Comparison of ENCODE assay signal across 1 cellular context in genomic region chr2:181891966-181892794, GRCh38.
TF ChIP-seq lines count a peak whose summit lies in the region.

No MANE protein-coding gene starts in this region.

TF ChIP-seq in HepG2, 621 proteins besides CTCF, POLR2A, EP300 and RAD21 (continued from another document and continues in another):
- TF ChIP-seq ZNF724P (CRISPR knock-in tag; IDR thresholded peaks at IDR 0.05; ENCODE audit: borderline replicate concordance) = peak; percentile 96
- no peak for TF ChIP-seq PCBP1 (IDR thresholded peaks at IDR 0.05; ENCODE audit: borderline replicate concordance, low read depth, low read length)
- no peak for TF ChIP-seq POLR2AphosphoS2 (IDR thresholded peaks at IDR 0.05; ENCODE audit: low read depth, low read length)
- no peak for TF ChIP-seq KAT2B (IDR thresholded peaks at IDR 0.05; ENCODE audit: borderline replicate concordance, low read depth, low read length)
- TF ChIP-seq FOXK2 (IDR thresholded peaks at IDR 0.05) = no peak
- TF ChIP-seq, protein P1, sequence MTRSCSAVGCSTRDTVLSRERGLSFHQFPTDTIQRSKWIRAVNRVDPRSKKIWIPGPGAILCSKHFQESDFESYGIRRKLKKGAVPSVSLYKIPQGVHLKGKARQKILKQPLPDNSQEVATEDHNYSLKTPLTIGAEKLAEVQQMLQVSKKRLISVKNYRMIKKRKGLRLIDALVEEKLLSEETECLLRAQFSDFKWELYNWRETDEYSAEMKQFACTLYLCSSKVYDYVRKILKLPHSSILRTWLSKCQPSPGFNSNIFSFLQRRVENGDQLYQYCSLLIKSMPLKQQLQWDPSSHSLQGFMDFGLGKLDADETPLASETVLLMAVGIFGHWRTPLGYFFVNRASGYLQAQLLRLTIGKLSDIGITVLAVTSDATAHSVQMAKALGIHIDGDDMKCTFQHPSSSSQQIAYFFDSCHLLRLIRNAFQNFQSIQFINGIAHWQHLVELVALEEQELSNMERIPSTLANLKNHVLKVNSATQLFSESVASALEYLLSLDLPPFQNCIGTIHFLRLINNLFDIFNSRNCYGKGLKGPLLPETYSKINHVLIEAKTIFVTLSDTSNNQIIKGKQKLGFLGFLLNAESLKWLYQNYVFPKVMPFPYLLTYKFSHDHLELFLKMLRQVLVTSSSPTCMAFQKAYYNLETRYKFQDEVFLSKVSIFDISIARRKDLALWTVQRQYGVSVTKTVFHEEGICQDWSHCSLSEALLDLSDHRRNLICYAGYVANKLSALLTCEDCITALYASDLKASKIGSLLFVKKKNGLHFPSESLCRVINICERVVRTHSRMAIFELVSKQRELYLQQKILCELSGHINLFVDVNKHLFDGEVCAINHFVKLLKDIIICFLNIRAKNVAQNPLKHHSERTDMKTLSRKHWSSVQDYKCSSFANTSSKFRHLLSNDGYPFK (CRISPR knock-in tag; IDR thresholded peaks at IDR 0.05; ENCODE audit: borderline replicate concordance) = peak; percentile 93; the same call in 1 of the 2 replicates
- TF ChIP-seq HMGXB4 (CRISPR knock-in tag; IDR thresholded peaks at IDR 0.05; ENCODE audit: borderline replicate concordance in 1 of 2, low read depth in 1 of 2) = peak; percentile 91 to 96
- TF ChIP-seq NR2C2 (CRISPR knock-in tag; IDR thresholded peaks at IDR 0.05; ENCODE audit: borderline replicate concordance) = peak; percentile 67
- no peak; the same call in 1 of the 2 replicates for TF ChIP-seq SCMH1 (CRISPR knock-in tag; IDR thresholded peaks at IDR 0.05; ENCODE audit: borderline replicate concordance)
- peak; percentile 73; the same call in 1 of the 2 replicates for TF ChIP-seq ZNF205 (CRISPR knock-in tag; IDR thresholded peaks at IDR 0.05)
- peak; percentile 96 for TF ChIP-seq ZNF274 (CRISPR knock-in tag; IDR thresholded peaks at IDR 0.05)
- peak; percentile 22; the same call in 1 of the 2 replicates for TF ChIP-seq ZNF12 (CRISPR knock-in tag; IDR thresholded peaks at IDR 0.05)
- TF ChIP-seq GPBP1L1 (CRISPR knock-in tag; IDR thresholded peaks at IDR 0.05) = no peak
- TF ChIP-seq PRPF4 (IDR thresholded peaks at IDR 0.05; ENCODE audit: low read depth, low read length, poor library complexity, severe bottlenecking) = no peak
- TF ChIP-seq ATF7 (IDR thresholded peaks at IDR 0.05) = no peak
- TF ChIP-seq ATF7 (CRISPR knock-in tag; IDR thresholded peaks at IDR 0.05) = peak; percentile 51; the same call in 1 of the 2 replicates
- peak; percentile 96; the same call in 1 of the 2 replicates for TF ChIP-seq ZNF766 (CRISPR knock-in tag; IDR thresholded peaks at IDR 0.05; ENCODE audit: borderline replicate concordance)
- no peak for TF ChIP-seq PHB2 (IDR thresholded peaks at IDR 0.05; ENCODE audit: partially characterized antibody)
- TF ChIP-seq KDM2A (CRISPR knock-in tag; IDR thresholded peaks at IDR 0.05; ENCODE audit: borderline replicate concordance, low read depth) = peak; percentile 89
- no peak for TF ChIP-seq ZNF468 (CRISPR knock-in tag; IDR thresholded peaks at IDR 0.05)
- peak; percentile 98 for TF ChIP-seq BCL3 (CRISPR knock-in tag; IDR thresholded peaks at IDR 0.05)
- peak; percentile 91 for TF ChIP-seq ZNF510 (CRISPR knock-in tag; IDR thresholded peaks at IDR 0.05; ENCODE audit: low read depth)
- TF ChIP-seq, protein P2, sequence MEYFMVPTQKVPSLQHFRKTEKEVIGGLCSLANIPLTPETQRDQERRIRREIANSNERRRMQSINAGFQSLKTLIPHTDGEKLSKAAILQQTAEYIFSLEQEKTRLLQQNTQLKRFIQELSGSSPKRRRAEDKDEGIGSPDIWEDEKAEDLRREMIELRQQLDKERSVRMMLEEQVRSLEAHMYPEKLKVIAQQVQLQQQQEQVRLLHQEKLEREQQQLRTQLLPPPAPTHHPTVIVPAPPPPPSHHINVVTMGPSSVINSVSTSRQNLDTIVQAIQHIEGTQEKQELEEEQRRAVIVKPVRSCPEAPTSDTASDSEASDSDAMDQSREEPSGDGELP (IDR thresholded peaks at IDR 0.05; ENCODE audit: borderline replicate concordance, low read depth) = no peak
- TF ChIP-seq ZKSCAN8 (CRISPR knock-in tag; IDR thresholded peaks at IDR 0.05; ENCODE audit: borderline replicate concordance) = no peak
- TF ChIP-seq SALL1 (CRISPR knock-in tag; IDR thresholded peaks at IDR 0.05) = peak; percentile 95
- TF ChIP-seq ZNF710 (CRISPR knock-in tag; IDR thresholded peaks at IDR 0.05; ENCODE audit: borderline replicate concordance) = peak; percentile 77
- TF ChIP-seq ZNF615 (CRISPR knock-in tag; IDR thresholded peaks at IDR 0.05; ENCODE audit: borderline replicate concordance) = peak; percentile 81; the same call in 1 of the 2 replicates
- peak; percentile 87; the same call in 1 of the 2 replicates for TF ChIP-seq ZNF570 (CRISPR knock-in tag; IDR thresholded peaks at IDR 0.05; ENCODE audit: borderline replicate concordance)
- TF ChIP-seq RFX1 (IDR thresholded peaks at IDR 0.05) = no peak
- no peak for TF ChIP-seq SRF (IDR thresholded peaks at IDR 0.05; ENCODE audit: low read depth, low read length)
- TF ChIP-seq ZFP36 (IDR thresholded peaks at IDR 0.05; ENCODE audit: borderline replicate concordance, low read depth, low read length, partially characterized antibody) = no peak
- TF ChIP-seq, protein P3, sequence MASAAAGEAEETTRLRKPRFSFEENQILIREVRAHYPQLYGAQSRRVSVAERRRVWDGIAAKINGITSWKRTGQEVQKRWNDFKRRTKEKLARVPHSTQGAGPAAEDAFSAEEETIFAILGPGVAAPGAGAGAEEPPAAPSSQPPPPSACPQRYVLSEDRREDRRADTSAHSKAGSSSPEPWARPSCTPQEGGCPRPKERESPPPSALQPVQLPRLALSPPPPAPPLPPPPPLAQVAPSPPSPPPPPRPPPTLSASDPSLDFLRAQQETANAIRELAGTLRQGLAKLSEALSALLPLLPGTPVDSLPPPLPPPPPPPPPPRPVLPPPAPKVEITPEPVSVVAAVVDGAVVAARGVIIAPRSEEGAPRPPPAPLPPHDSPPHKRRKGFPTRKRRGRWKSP (CRISPR knock-in tag; IDR thresholded peaks at IDR 0.05) = peak; percentile 79
- TF ChIP-seq, protein P4, sequence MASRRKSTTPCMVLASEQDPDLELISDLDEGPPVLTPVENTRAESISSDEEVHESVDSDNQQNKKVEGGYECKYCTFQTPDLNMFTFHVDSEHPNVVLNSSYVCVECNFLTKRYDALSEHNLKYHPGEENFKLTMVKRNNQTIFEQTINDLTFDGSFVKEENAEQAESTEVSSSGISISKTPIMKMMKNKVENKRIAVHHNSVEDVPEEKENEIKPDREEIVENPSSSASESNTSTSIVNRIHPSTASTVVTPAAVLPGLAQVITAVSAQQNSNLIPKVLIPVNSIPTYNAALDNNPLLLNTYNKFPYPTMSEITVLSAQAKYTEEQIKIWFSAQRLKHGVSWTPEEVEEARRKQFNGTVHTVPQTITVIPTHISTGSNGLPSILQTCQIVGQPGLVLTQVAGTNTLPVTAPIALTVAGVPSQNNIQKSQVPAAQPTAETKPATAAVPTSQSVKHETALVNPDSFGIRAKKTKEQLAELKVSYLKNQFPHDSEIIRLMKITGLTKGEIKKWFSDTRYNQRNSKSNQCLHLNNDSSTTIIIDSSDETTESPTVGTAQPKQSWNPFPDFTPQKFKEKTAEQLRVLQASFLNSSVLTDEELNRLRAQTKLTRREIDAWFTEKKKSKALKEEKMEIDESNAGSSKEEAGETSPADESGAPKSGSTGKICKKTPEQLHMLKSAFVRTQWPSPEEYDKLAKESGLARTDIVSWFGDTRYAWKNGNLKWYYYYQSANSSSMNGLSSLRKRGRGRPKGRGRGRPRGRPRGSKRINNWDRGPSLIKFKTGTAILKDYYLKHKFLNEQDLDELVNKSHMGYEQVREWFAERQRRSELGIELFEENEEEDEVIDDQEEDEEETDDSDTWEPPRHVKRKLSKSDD (CRISPR knock-in tag; IDR thresholded peaks at IDR 0.05; ENCODE audit: low read depth) = peak; percentile 29
- no peak; the same call in 1 of the 2 replicates for TF ChIP-seq PAXIP1 (CRISPR knock-in tag; conservative IDR thresholded peaks at IDR 0.05)
- peak; percentile 99 for TF ChIP-seq ZNF547 (CRISPR knock-in tag; IDR thresholded peaks at IDR 0.05)
- peak; percentile 99 for TF ChIP-seq ZNF557 (CRISPR knock-in tag; IDR thresholded peaks at IDR 0.05)
- TF ChIP-seq SNAPC5 (CRISPR knock-in tag; IDR thresholded peaks at IDR 0.05; ENCODE audit: borderline replicate concordance) = no peak
- no peak; the same call in 1 of the 2 replicates for TF ChIP-seq ZBTB21 (CRISPR knock-in tag; IDR thresholded peaks at IDR 0.05)
- TF ChIP-seq REPIN1 (CRISPR knock-in tag; IDR thresholded peaks at IDR 0.05; ENCODE audit: borderline replicate concordance, low read depth) = no peak; the same call in 1 of the 2 replicates
- no peak for TF ChIP-seq ZNF296 (CRISPR knock-in tag; conservative IDR thresholded peaks at IDR 0.05)
- TF ChIP-seq FOSL1 (CRISPR knock-in tag; IDR thresholded peaks at IDR 0.05; ENCODE audit: borderline replicate concordance) = no peak
- peak; percentile 87; the same call in 1 of the 2 replicates for TF ChIP-seq ZIK1 (CRISPR knock-in tag; IDR thresholded peaks at IDR 0.05; ENCODE audit: borderline replicate concordance, low read depth)
- peak; percentile 95 for TF ChIP-seq ZNF773 (CRISPR knock-in tag; IDR thresholded peaks at IDR 0.05; ENCODE audit: borderline replicate concordance)
- TF ChIP-seq ZNF747 (CRISPR knock-in tag; IDR thresholded peaks at IDR 0.05; ENCODE audit: borderline replicate concordance) = 0 out of 2 replicates have a peak, but pooled peaks have one; percentile 88
- peak; percentile 93; the same call in 1 of the 2 replicates for TF ChIP-seq ZNF713 (CRISPR knock-in tag; IDR thresholded peaks at IDR 0.05)
- TF ChIP-seq ZNF317 (CRISPR knock-in tag; IDR thresholded peaks at IDR 0.05) = peak; percentile 92
- TF ChIP-seq CBFB (CRISPR knock-in tag; IDR thresholded peaks at IDR 0.05) = peak; percentile 65
- TF ChIP-seq ONECUT2 (CRISPR knock-in tag; IDR thresholded peaks at IDR 0.05) = peak; percentile 62; the same call in 1 of the 2 replicates
